Comparison of ENCODE assay signal across 19 cellular contexts in the genomic region with DNA sequence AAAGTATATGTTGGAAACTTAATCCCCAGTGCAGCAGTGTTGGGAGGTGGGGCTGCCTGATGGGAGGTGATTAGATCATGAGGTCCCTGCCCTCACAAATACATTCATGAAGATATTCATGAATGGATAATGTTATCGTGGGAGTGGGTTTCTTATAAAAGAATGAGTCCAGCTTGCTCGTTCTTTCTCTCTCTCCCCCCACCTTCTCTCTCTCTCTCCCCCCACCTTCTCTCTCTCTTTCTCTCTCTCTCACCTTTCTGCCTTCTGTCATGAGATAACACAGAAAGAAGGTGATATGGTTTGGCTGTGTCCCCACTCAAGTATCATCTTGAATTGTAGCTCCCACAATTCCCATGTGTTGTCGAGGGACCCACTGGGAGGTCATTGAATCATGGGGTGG.
"Had no signal": no experiment of that assay in that cellular context is flagged by ENCODE, and none has a peak within 500 bp of the region (broad histone marks: within the 10 kb centered on the region; RNA-seq: fewer than 3 reads in every experiment).

No MANE protein-coding gene starts in this region.

- DNase-seq: Karpas-422, MG63, MM.1S, NCI-H1048, NCI-H1092, NCI-H1092 treated with DMSO at 0.1 percent for 48 hours, NCI-H1105, NCI-H1105 treated with DMSO at 0.1 percent for 48 hours, NCI-H1417 treated with DMSO at 0.1 percent for 48 hours, NCI-H1436, NCI-H1436 treated with DMSO at 0.1 percent for 48 hours, NCI-H187 treated with DMSO at 0.1 percent for 48 hours, NCI-H1930, NCI-H2029, NCI-H2081 treated with DMSO at 0.1 percent for 48 hours, NCI-H226, NCI-H345, NCI-H446 treated with DMSO at 0.1 percent for 48 hours, NCI-H510A had no signal

- H3K4me3 ChIP-seq: MG63 had no signal

- H3K9me3 ChIP-seq: MG63 had no signal

- H3K36me3 ChIP-seq: MG63 had no signal
